In genomic region chr7:108374899-108375298, GRCh38 we compare ENCODE assay signal across 21 cellular contexts.
DNase-seq lines count a peak whose midpoint lies in the region; ATAC-seq, FAIRE-seq and TF ChIP-seq lines count a peak whose summit lies in the region.
"Had no signal": no experiment of that assay in that cellular context is flagged by ENCODE, and none has a peak within 500 bp of the region (broad histone marks: within the 10 kb centered on the region; RNA-seq: fewer than 3 reads in every experiment).

No MANE protein-coding gene starts in this region.

- no peak for TF ChIP-seq POLR2A in GM12878 (IDR thresholded peaks at IDR 0.05; ENCODE audit: low read depth, low read length)

- H3F3A ChIP-seq in SK-N-SH (replicated peaks; ENCODE audit: insufficient read depth) = no peaks in the 10 kb centered on the region

- H3K27ac ChIP-seq in GM12878 (ENCODE audit: control insufficient read depth, insufficient read depth) (no peak overlapping the region), SK-N-SH (ENCODE audit: low read depth in 2 of 2, low read length in 1 of 2) (no peak overlapping the region)
- H3K27ac ChIP-seq: 22Rv1, BLaER1, C4-2B, GM23248 had no signal

- no peak overlapping the region for H2AFZ ChIP-seq in GM12878 (ENCODE audit: control insufficient read depth, low read depth, low read length)
- H2AFZ ChIP-seq in SK-N-SH (ENCODE audit: low read depth) = no peak overlapping the region
- H2AFZ ChIP-seq: GM23248 had no signal

- CTCF ChIA-PET in GM12878 (lab: Yijun Ruan, JAX) (interaction anchor here (0.9 to 2.6 kb wide), 2 partner anchors 8 to 48 kb away, joined by 3 to 7 read pairs; no protein-coding TSS in a partner anchor), SK-N-SH (lab: Yijun Ruan, JAX) (interaction anchor here (1.3 to 1.4 kb wide), 2 partner anchors 9 to 10 kb away, joined by 3 to 7 read pairs; no protein-coding TSS in a partner anchor)

- in situ Hi-C loops in GM12878 (cut with MboI) = no loop called here

- H3K36me3 ChIP-seq in GM12878 (ENCODE audit: control insufficient read depth in 2 of 2, insufficient read depth in 2 of 2, low read length in 1 of 2) (no peaks in the 10 kb centered on the region), SK-N-SH (replicated peaks in 1 of 2; ENCODE audit: control insufficient read depth in 1 of 2, insufficient read depth in 2 of 2, low read length in 1 of 2) (peaks cover 0 to 2% of the 10 kb centered on the region in 2 experiments)
- H3K36me3 ChIP-seq: BLaER1 had no signal

- no peak overlapping the region for H3K27ac Mint-ChIP-seq in stimulated activated naive CD8-positive, alpha-beta T cell treated with anti-CD3 and anti-CD28 coated beads, Interleukin-15, amount 100 ng/mL, for 72 hours
- H3K27ac Mint-ChIP-seq: B cell; CD4-positive, CD25-positive, alpha-beta regulatory T cell; CD8-positive, alpha-beta T cell had no signal

- no peak overlapping the region for H3K4me3 Mint-ChIP-seq in stimulated activated naive CD8-positive, alpha-beta T cell treated with anti-CD3 and anti-CD28 coated beads, Interleukin-15, amount 100 ng/mL, for 72 hours
- H3K4me3 Mint-ChIP-seq: B cell; CD4-positive, CD25-positive, alpha-beta regulatory T cell; CD8-positive, alpha-beta T cell had no signal

- H3K4me3 ChIP-seq in GM12878 (no peak overlapping the region), SK-N-SH (ENCODE audit: low read depth in 2 of 2, low read length in 1 of 2) (no peak overlapping the region)
- H3K4me3 ChIP-seq: BLaER1, GM23248 had no signal

- H3K9me2 ChIP-seq in SK-N-SH = no peaks in the 10 kb centered on the region

- H3K9ac ChIP-seq in GM12878 (ENCODE audit: control insufficient read depth, insufficient read depth, low read length) (no peak overlapping the region), SK-N-SH (no peak overlapping the region)
- H3K9ac ChIP-seq: BLaER1, GM23248 had no signal

- no peak for TF ChIP-seq CTCF in GM12878 (IDR thresholded peaks at IDR 0.05 in 2 of 3, conservative IDR thresholded peaks at IDR 0.05 in 1 of 3; ENCODE audit: control insufficient read depth in 2 of 3, extremely low read depth in 1 of 3, insufficient read depth in 1 of 3, low read depth in 3 of 3, low read length in 3 of 3)
- TF ChIP-seq CTCF in SK-N-SH (IDR thresholded peaks at IDR 0.05) = no peak

- intact Hi-C loops in GM12878 (cut with micrococcal nuclease; ENCODE audit: unreplicated experiment) = no loop called here

- H4K20me1 ChIP-seq in GM12878 (ENCODE audit: control insufficient read depth, insufficient read depth) = no peaks in the 10 kb centered on the region
- H4K20me1 ChIP-seq in SK-N-SH (ENCODE audit: insufficient read depth) = no peaks in the 10 kb centered on the region
- H4K20me1 ChIP-seq: BLaER1 had no signal

- POLR2A ChIA-PET in GM12878 (lab: Charles Lee) = no interaction called here
- POLR2A ChIA-PET in SK-N-SH (lab: Yijun Ruan, JAX) = no interaction called here

- H3K79me2 ChIP-seq in GM12878 (ENCODE audit: control insufficient read depth, insufficient read depth, low read length) (no peaks in the 10 kb centered on the region), SK-N-SH (ENCODE audit: insufficient read depth) (no peaks in the 10 kb centered on the region)

- TF ChIP-seq RAD21 in GM12878 (IDR thresholded peaks at IDR 0.05; ENCODE audit: insufficient read depth, low read depth, low read length) = no peak
- no peak for TF ChIP-seq RAD21 in SK-N-SH (IDR thresholded peaks at IDR 0.05; ENCODE audit: low read length)

- BruUV-seq in GM12878 (replicated peaks; lab: Mats Ljungman, UMichigan) = no TSS peak

- peaks cover 5% of the 10 kb centered on the region for H3K4me1 ChIP-seq in GM12878 (ENCODE audit: control insufficient read depth, insufficient read depth, low read length)
- no peaks in the 10 kb centered on the region for H3K4me1 ChIP-seq in SK-N-SH (ENCODE audit: control insufficient read depth in 1 of 2, insufficient read depth in 2 of 2, low read depth in 1 of 2, low read length in 1 of 2)
- H3K4me1 ChIP-seq: BLaER1, Caco-2 had no signal

- TF ChIP-seq EP300 in GM12878 (IDR thresholded peaks at IDR 0.05; ENCODE audit: borderline replicate concordance in 1 of 2, control insufficient read depth in 1 of 2, low read depth in 2 of 2, low read length in 2 of 2) = no peak
- no peak for TF ChIP-seq EP300 in SK-N-SH (IDR thresholded peaks at IDR 0.05; ENCODE audit: borderline replicate concordance in 1 of 2, low read depth in 1 of 2, low read length in 1 of 2)

- H3K9me3 ChIP-seq in GM12878 (replicated peaks; ENCODE audit: control insufficient read depth, insufficient read depth, low read length) (no peaks in the 10 kb centered on the region; the same call in 2 of the 3 replicates), SK-N-SH (no peaks in the 10 kb centered on the region)
- H3K9me3 ChIP-seq: Caco-2 had no signal

- H3K27me3 ChIP-seq in GM12878 (replicated peaks in 1 of 2; ENCODE audit: control insufficient read depth in 2 of 2, insufficient read depth in 2 of 2, low read length in 1 of 2) (peaks cover 0 to 2% of the 10 kb centered on the region in 2 experiments; a peak in 1 of 4 replicates), SK-N-SH (ENCODE audit: insufficient read depth) (no peaks in the 10 kb centered on the region)
- H3K27me3 ChIP-seq: BLaER1 had no signal

- DNase-seq in stimulated activated naive CD8-positive, alpha-beta T cell treated with anti-CD3 and anti-CD28 coated beads, Interleukin-15, amount 100 ng/mL, for 72 hours = no peak
- DNase-seq in stimulated activated naive CD8-positive, alpha-beta T cell treated with anti-CD3 and anti-CD28 coated beads, Interleukin-15, Interleukin-2, amounts not matched to agents 100 U/mL and 50 U/mL, for 24 hours = no peak
- DNase-seq in GM12878 (ENCODE audit: low read depth, low spot score) = no peak
- no peak for DNase-seq in amygdala (lab: John Stamatoyannopoulos, UW)
- no peak for DNase-seq in SK-N-SH
- DNase-seq: Caco-2; CD4-positive, CD25-positive, alpha-beta regulatory T cell; CD8-positive, alpha-beta T cell; DMS153; DND-41; GM23248; H7; HCEC 1CT had no signal

- H3K4me2 ChIP-seq in GM12878 (ENCODE audit: control insufficient read depth, insufficient read depth) (no peak overlapping the region), SK-N-SH (no peak overlapping the region)
- H3K4me2 ChIP-seq: BLaER1 had no signal

- peaks cover 0 to 14% of the 10 kb centered on the region in 2 donors for H3K9me3 Mint-ChIP-seq in stimulated activated naive CD8-positive, alpha-beta T cell treated with anti-CD3 and anti-CD28 coated beads, Interleukin-15, amount 100 ng/mL, for 72 hours
- H3K9me3 Mint-ChIP-seq: CD4-positive, CD25-positive, alpha-beta regulatory T cell had no signal

- SMC1A ChIA-PET in GM12878 (lab: Charles Lee; ENCODE audit: uncharacterized antibody, unreplicated experiment) = interaction anchor here (0.8 to 1.7 kb wide), 6 partner anchors 11 to 191 kb away, joined by 3 to 6 read pairs (median 4); no protein-coding TSS in a partner anchor

- ATAC-seq in stimulated activated naive CD8-positive, alpha-beta T cell treated with anti-CD3 and anti-CD28 coated beads, Interleukin-15, amount 100 ng/mL, for 72 hours = peak; percentile 60
- ATAC-seq in stimulated activated naive CD8-positive, alpha-beta T cell treated with anti-CD3 and anti-CD28 coated beads, Interleukin-15, Interleukin-2, amounts not matched to agents 100 U/mL and 50 U/mL, for 24 hours = no peak
- ATAC-seq in HG02973 (IDR thresholded peaks at IDR 0.05; ENCODE audit: unreplicated experiment) = peak; percentile 60
- ATAC-seq in GM12878 = peak; percentile 45
- ATAC-seq: CD8-positive, alpha-beta T cell had no signal

- RAD21 ChIA-PET in GM12878 (lab: Charles Lee; ENCODE audit: unreplicated experiment) = interaction anchor here (1.2 kb wide), 1 partner anchor 52 kb away, joined by 3 read pairs; no protein-coding TSS in a partner anchor

- H3K27me3 Mint-ChIP-seq in stimulated activated naive CD8-positive, alpha-beta T cell treated with anti-CD3 and anti-CD28 coated beads, Interleukin-15, amount 100 ng/mL, for 72 hours = no peaks in the 10 kb centered on the region
- H3K27me3 Mint-ChIP-seq: B cell had no signal

- FAIRE-seq in GM12878 (lab: Jason Lieb, UNC) = no peak
- FAIRE-seq: A204.1, G401.6, H1 had no signal

- peaks cover 41% of the 10 kb centered on the region for H3K4me1 Mint-ChIP-seq in stimulated activated naive CD8-positive, alpha-beta T cell treated with anti-CD3 and anti-CD28 coated beads, Interleukin-15, amount 100 ng/mL, for 72 hours
- H3K4me1 Mint-ChIP-seq: B cell; CD4-positive, CD25-positive, alpha-beta regulatory T cell had no signal

TF ChIP-seq in GM12878, 131 proteins besides CTCF, POLR2A, EP300 and RAD21 (continues in another document):
- TF ChIP-seq BCL3 (IDR thresholded peaks at IDR 0.05; ENCODE audit: borderline replicate concordance, insufficient read depth, low read depth, low read length, poor library complexity, severe bottlenecking) (no peak), BMI1 (IDR thresholded peaks at IDR 0.05; ENCODE audit: borderline replicate concordance) (no peak)

TF ChIP-seq in SK-N-SH, 30 proteins besides CTCF, POLR2A, EP300 and RAD21 (continues in another document):
- TF ChIP-seq EZH2phosphoT487 (IDR thresholded peaks at IDR 0.05; ENCODE audit: borderline replicate concordance, low read depth) = no peak
- no peak for TF ChIP-seq JUND (IDR thresholded peaks at IDR 0.05)
- TF ChIP-seq MEF2A (IDR thresholded peaks at IDR 0.05; ENCODE audit: borderline replicate concordance, low read depth) = no peak
- TF ChIP-seq RXRA (IDR thresholded peaks at IDR 0.05; ENCODE audit: borderline replicate concordance, low read depth) = no peak
- TF ChIP-seq, protein P1, sequence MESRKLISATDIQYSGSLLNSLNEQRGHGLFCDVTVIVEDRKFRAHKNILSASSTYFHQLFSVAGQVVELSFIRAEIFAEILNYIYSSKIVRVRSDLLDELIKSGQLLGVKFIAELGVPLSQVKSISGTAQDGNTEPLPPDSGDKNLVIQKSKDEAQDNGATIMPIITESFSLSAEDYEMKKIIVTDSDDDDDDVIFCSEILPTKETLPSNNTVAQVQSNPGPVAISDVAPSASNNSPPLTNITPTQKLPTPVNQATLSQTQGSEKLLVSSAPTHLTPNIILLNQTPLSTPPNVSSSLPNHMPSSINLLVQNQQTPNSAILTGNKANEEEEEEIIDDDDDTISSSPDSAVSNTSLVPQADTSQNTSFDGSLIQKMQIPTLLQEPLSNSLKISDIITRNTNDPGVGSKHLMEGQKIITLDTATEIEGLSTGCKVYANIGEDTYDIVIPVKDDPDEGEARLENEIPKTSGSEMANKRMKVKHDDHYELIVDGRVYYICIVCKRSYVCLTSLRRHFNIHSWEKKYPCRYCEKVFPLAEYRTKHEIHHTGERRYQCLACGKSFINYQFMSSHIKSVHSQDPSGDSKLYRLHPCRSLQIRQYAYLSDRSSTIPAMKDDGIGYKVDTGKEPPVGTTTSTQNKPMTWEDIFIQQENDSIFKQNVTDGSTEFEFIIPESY (IDR thresholded peaks at IDR 0.05; ENCODE audit: borderline replicate concordance, low read depth) = no peak
- TF ChIP-seq SIN3A (IDR thresholded peaks at IDR 0.05; ENCODE audit: borderline replicate concordance, low read depth, low read length) = no peak
- no peak for TF ChIP-seq TAF1 (IDR thresholded peaks at IDR 0.05; ENCODE audit: borderline replicate concordance, low read depth, low read length)
- no peak for TF ChIP-seq YY1 (IDR thresholded peaks at IDR 0.05; ENCODE audit: low read depth)
- TF ChIP-seq GABPA (IDR thresholded peaks at IDR 0.05; ENCODE audit: low read depth) = no peak
- TF ChIP-seq TCF12 (IDR thresholded peaks at IDR 0.05) = no peak
- no peak for TF ChIP-seq ELF1 (IDR thresholded peaks at IDR 0.05)
